Comparison of ENCODE assay signal across 1 cellular context in genomic region chr14:22977684-22978486, GRCh38.
A peak's percentile ranks its signal among the peaks of the same experiment; 100 is the strongest.
TF ChIP-seq lines count a peak whose summit lies in the region.

No MANE protein-coding gene starts in this region.

TF ChIP-seq in HepG2, 621 proteins besides CTCF, POLR2A, EP300 and RAD21 (continued from another document and continues in another):
- TF ChIP-seq GMEB1 (CRISPR knock-in tag; IDR thresholded peaks at IDR 0.05; ENCODE audit: borderline replicate concordance) (peak; percentile 49; the same call in 1 of the 2 replicates), ZNF318 (CRISPR knock-in tag; IDR thresholded peaks at IDR 0.05) (peak; percentile 98), ZNF543 (CRISPR knock-in tag; IDR thresholded peaks at IDR 0.05) (peak; percentile 92; the same call in 1 of the 2 replicates), AHR (CRISPR knock-in tag; IDR thresholded peaks at IDR 0.05) (peak; percentile 65), ZNF296 (CRISPR knock-in tag; conservative IDR thresholded peaks at IDR 0.05) (no peak), ZKSCAN8 (CRISPR knock-in tag; IDR thresholded peaks at IDR 0.05; ENCODE audit: borderline replicate concordance) (peak; percentile 80; the same call in 1 of the 2 replicates), ZNF891 (CRISPR knock-in tag; IDR thresholded peaks at IDR 0.05) (no peak), ZNF713 (CRISPR knock-in tag; IDR thresholded peaks at IDR 0.05) (0 out of 2 replicates have a peak, but pooled peaks have one; percentile 22), ZNF83 (CRISPR knock-in tag; IDR thresholded peaks at IDR 0.05; ENCODE audit: borderline replicate concordance) (peak; percentile 91), ZNF567 (CRISPR knock-in tag; IDR thresholded peaks at IDR 0.05; ENCODE audit: borderline replicate concordance) (peak; percentile 27; the same call in 1 of the 2 replicates), ZNF761 (CRISPR knock-in tag; conservative IDR thresholded peaks at IDR 0.05) (peak; percentile 94), ZNF3 (CRISPR knock-in tag; IDR thresholded peaks at IDR 0.05) (no peak), ZNF136 (CRISPR knock-in tag; IDR thresholded peaks at IDR 0.05; ENCODE audit: low read depth) (peak; percentile 67; the same call in 1 of the 2 replicates), PCBP2 (optimal IDR thresholded peaks at IDR 0.05; ENCODE audit: low read depth, low read length, poor library complexity, severe bottlenecking) (peak; percentile 88), ZNF263 (CRISPR knock-in tag; IDR thresholded peaks at IDR 0.05) (no peak), ZNF792 (CRISPR knock-in tag; IDR thresholded peaks at IDR 0.05) (peak; percentile 97), ZNF331 (CRISPR knock-in tag; IDR thresholded peaks at IDR 0.05) (peak; percentile 97), DMAP1 (CRISPR knock-in tag; IDR thresholded peaks at IDR 0.05) (peak; percentile 75), ZMYM3 (CRISPR knock-in tag; IDR thresholded peaks at IDR 0.05) (peak; percentile 83), ZNF350 (CRISPR knock-in tag; IDR thresholded peaks at IDR 0.05; ENCODE audit: borderline replicate concordance, low read depth) (peak; percentile 71), KLF16 (CRISPR knock-in tag; IDR thresholded peaks at IDR 0.05) (peak in 1 of 2 experiments; percentile 89; a peak in 1 of 4 replicates), IKZF1 (IDR thresholded peaks at IDR 0.05) (no peak), ZNF644 (CRISPR knock-in tag; IDR thresholded peaks at IDR 0.05; ENCODE audit: low read depth) (peak; percentile 73), RFXANK (CRISPR knock-in tag; IDR thresholded peaks at IDR 0.05) (peak; percentile 85), ZNF619 (CRISPR knock-in tag; IDR thresholded peaks at IDR 0.05) (peak; percentile 96), BCLAF1 (IDR thresholded peaks at IDR 0.05) (no peak), SRF (IDR thresholded peaks at IDR 0.05; ENCODE audit: low read depth, low read length) (peak; percentile 61; the same call in 1 of the 2 replicates), KDM6A (CRISPR knock-in tag; IDR thresholded peaks at IDR 0.05; ENCODE audit: low read depth) (peak; percentile 100), ZNF768 (CRISPR knock-in tag; IDR thresholded peaks at IDR 0.05) (peak; percentile 18), ZNF550 (CRISPR knock-in tag; IDR thresholded peaks at IDR 0.05; ENCODE audit: borderline replicate concordance) (peak; percentile 96), MAFF (IDR thresholded peaks at IDR 0.05; ENCODE audit: low read depth, low read length) (no peak), HNRNPUL1 (IDR thresholded peaks at IDR 0.05; ENCODE audit: low read depth, low read length) (no peak), ARNT (IDR thresholded peaks at IDR 0.05) (no peak), ZNF451 (CRISPR knock-in tag; IDR thresholded peaks at IDR 0.05) (peak; percentile 96), KLF13 (CRISPR knock-in tag; IDR thresholded peaks at IDR 0.05) (peak; percentile 79; the same call in 1 of the 2 replicates), ZNF205 (CRISPR knock-in tag; IDR thresholded peaks at IDR 0.05) (peak; percentile 50), KMT2A (CRISPR knock-in tag; IDR thresholded peaks at IDR 0.05) (peak; percentile 46; the same call in 1 of the 2 replicates), YEATS2 (CRISPR knock-in tag; IDR thresholded peaks at IDR 0.05; ENCODE audit: borderline replicate concordance) (no peak; the same call in 1 of the 2 replicates), CREB1 (IDR thresholded peaks at IDR 0.05) (peak; percentile 95), CREB1 (CRISPR knock-in tag; IDR thresholded peaks at IDR 0.05) (no peak), ZNF547 (CRISPR knock-in tag; IDR thresholded peaks at IDR 0.05) (peak; percentile 84; the same call in 1 of the 2 replicates), SOX13 (IDR thresholded peaks at IDR 0.05) (no peak), SOX13 (CRISPR knock-in tag; conservative IDR thresholded peaks at IDR 0.05 in 1 of 2, IDR thresholded peaks at IDR 0.05 in 1 of 2) (peak; percentile 96 to 98), FOXO4 (CRISPR knock-in tag; conservative IDR thresholded peaks at IDR 0.05) (no peak), ZNF281 (CRISPR knock-in tag; IDR thresholded peaks at IDR 0.05; ENCODE audit: borderline replicate concordance) (peak; percentile 96), PHF5A (CRISPR knock-in tag; IDR thresholded peaks at IDR 0.05; ENCODE audit: low read depth, unreplicated experiment) (peak; percentile 98), DNMT3B (CRISPR knock-in tag; conservative IDR thresholded peaks at IDR 0.05) (peak; percentile 21; the same call in 1 of the 2 replicates), FOSL2 (CRISPR knock-in tag; IDR thresholded peaks at IDR 0.05) (peak; percentile 99), SKI (IDR thresholded peaks at IDR 0.05; ENCODE audit: partially characterized antibody) (peak; percentile 77), SMC3 (IDR thresholded peaks at IDR 0.05; ENCODE audit: low read length) (peak; percentile 25; the same call in 1 of the 2 replicates), DPF2 (CRISPR knock-in tag; IDR thresholded peaks at IDR 0.05; ENCODE audit: borderline replicate concordance, low read depth) (peak; percentile 100), SMAD3 (CRISPR knock-in tag; IDR thresholded peaks at IDR 0.05) (peak; percentile 95), HIC2 (CRISPR knock-in tag; IDR thresholded peaks at IDR 0.05; ENCODE audit: low read depth) (peak; percentile 92)
